ENCODE assay signal across 1 cellular context in genomic region chr19:4025317-4025716, GRCh38.
TF ChIP-seq lines count a peak whose summit lies in the region.

No MANE protein-coding gene starts in this region.

TF ChIP-seq in WTC11, 78 proteins besides CTCF, POLR2A, EP300 and RAD21 (continued from another document):
- TF ChIP-seq E2F4 (CRISPR knock-in tag; IDR thresholded peaks at IDR 0.05; ENCODE audit: borderline replicate concordance, low read depth) (no peak), MXD4 (CRISPR knock-in tag; IDR thresholded peaks at IDR 0.05; ENCODE audit: borderline replicate concordance) (no peak), AR (CRISPR knock-in tag; IDR thresholded peaks at IDR 0.05) (no peak), FOXJ3 (CRISPR knock-in tag; IDR thresholded peaks at IDR 0.05; ENCODE audit: borderline replicate concordance) (no peak), STAT6 (CRISPR knock-in tag; conservative IDR thresholded peaks at IDR 0.05; ENCODE audit: low read depth) (no peak)
- TF ChIP-seq, protein P1, sequence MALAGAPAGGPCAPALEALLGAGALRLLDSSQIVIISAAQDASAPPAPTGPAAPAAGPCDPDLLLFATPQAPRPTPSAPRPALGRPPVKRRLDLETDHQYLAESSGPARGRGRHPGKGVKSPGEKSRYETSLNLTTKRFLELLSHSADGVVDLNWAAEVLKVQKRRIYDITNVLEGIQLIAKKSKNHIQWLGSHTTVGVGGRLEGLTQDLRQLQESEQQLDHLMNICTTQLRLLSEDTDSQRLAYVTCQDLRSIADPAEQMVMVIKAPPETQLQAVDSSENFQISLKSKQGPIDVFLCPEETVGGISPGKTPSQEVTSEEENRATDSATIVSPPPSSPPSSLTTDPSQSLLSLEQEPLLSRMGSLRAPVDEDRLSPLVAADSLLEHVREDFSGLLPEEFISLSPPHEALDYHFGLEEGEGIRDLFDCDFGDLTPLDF (CRISPR knock-in tag; IDR thresholded peaks at IDR 0.05) = no peak
TF ChIP-seq in WTC11: peak in this region for 0.
